Comparison of ENCODE assay signal across 22 cellular contexts in the genomic region with DNA sequence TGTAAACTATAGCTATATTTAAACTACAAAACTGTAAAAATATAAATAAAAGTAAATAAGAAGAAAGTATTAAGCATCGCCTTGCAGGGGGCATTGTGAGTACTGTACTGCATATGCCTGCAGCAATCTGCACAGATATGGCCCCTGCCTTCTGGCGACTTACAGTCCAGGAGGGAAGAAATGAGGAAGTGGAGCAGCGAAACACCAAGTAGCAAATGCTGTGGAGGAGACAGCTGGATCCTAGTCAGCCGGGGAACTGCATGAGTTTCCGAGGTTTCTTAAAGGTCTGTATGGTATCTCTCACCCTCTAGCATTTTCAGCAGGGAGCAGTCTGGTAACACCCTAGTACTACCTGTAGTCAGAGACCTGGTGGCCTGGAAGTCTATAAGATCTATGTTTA.
DNase-seq lines count a peak whose midpoint lies in the region; ATAC-seq, FAIRE-seq and TF ChIP-seq lines count a peak whose summit lies in the region.
"Had no signal": no experiment of that assay in that cellular context is flagged by ENCODE, and none has a peak within 500 bp of the region (broad histone marks: within the 10 kb centered on the region; RNA-seq: fewer than 3 reads in every experiment).

No MANE protein-coding gene starts in this region.

- peaks cover 3% of the 10 kb centered on the region for H3K9me3 Mint-ChIP-seq in glutamatergic neuron (ENCODE audit: unreplicated experiment)
- H3K9me3 Mint-ChIP-seq: CD8-positive, alpha-beta T cell; T-helper 1 cell treated with Interleukin-12 subunit alpha and Interleukin-12 subunit beta and Interleukin-4 antibody, amounts not matched to agents 30 μg/mL and 1 μg/mL, for 36 hours had no signal

- H3K27me3 ChIP-seq in K562 (ENCODE audit: control insufficient read depth in 2 of 2, insufficient read depth in 2 of 2, low read length in 2 of 2): no peaks in the 10 kb centered on the region; a peak in 1 of 5 replicates
- no peaks in the 10 kb centered on the region for H3K27me3 ChIP-seq in rectal smooth muscle tissue (ENCODE audit: control insufficient read depth, insufficient read depth, low read length)

- no peaks in the 10 kb centered on the region for H3K36me3 ChIP-seq in K562 (ENCODE audit: control insufficient read depth, insufficient read depth, low read length)
- H3K36me3 ChIP-seq in rectal smooth muscle tissue (ENCODE audit: control insufficient read depth, insufficient read depth, low read length): no peaks in the 10 kb centered on the region

- H3K9me1 ChIP-seq in K562 (ENCODE audit: control insufficient read depth, insufficient read depth, low read length): no peaks in the 10 kb centered on the region

- no peak overlapping the region for H3K27ac Mint-ChIP-seq in glutamatergic neuron (ENCODE audit: unreplicated experiment)
- H3K27ac Mint-ChIP-seq: B cell; CD8-positive, alpha-beta T cell; T-helper 1 cell treated with Interleukin-12 subunit alpha and Interleukin-12 subunit beta and Interleukin-4 antibody, amounts not matched to agents 30 μg/mL and 1 μg/mL, for 36 hours had no signal

- no peaks in the 10 kb centered on the region for H3K9me3 ChIP-seq in K562 (replicated peaks; ENCODE audit: control insufficient read depth, insufficient read depth, low read depth, low read length)

- peaks cover 3% of the 10 kb centered on the region for H3K27me3 Mint-ChIP-seq in glutamatergic neuron (ENCODE audit: unreplicated experiment)

- no TSS peak for BruUV-seq in K562 (replicated peaks; lab: Mats Ljungman, UMichigan)

- no peak for TF ChIP-seq EP300 in K562 (IDR thresholded peaks at IDR 0.05; ENCODE audit: low read length)

- no peak for FAIRE-seq in GM12891 (lab: Jason Lieb, UNC)
- FAIRE-seq in K562 (lab: Jason Lieb, UNC): no peak
- FAIRE-seq: GM18507, H54, HepG2 had no signal

- H3K4me2 ChIP-seq in K562 (ENCODE audit: insufficient read depth, low read length): no peak overlapping the region
- H3K4me2 ChIP-seq: PC-9, SK-N-SH had no signal

- no peaks in the 10 kb centered on the region for H3K79me2 ChIP-seq in K562 (ENCODE audit: control insufficient read depth, insufficient read depth, low read length)

- H3K4me3 Mint-ChIP-seq in glutamatergic neuron (ENCODE audit: unreplicated experiment): no peak overlapping the region
- H3K4me3 Mint-ChIP-seq: B cell; CD8-positive, alpha-beta T cell; T-helper 1 cell treated with Interleukin-12 subunit alpha and Interleukin-12 subunit beta and Interleukin-4 antibody, amounts not matched to agents 30 μg/mL and 1 μg/mL, for 36 hours had no signal

- no peak for TF ChIP-seq CTCF in K562 (IDR thresholded peaks at IDR 0.05 in 2 of 3, conservative IDR thresholded peaks at IDR 0.05 in 1 of 3; ENCODE audit: insufficient read depth in 2 of 3, low read depth in 1 of 3, low read length in 3 of 3)
- no peak for TF ChIP-seq CTCF in glutamatergic neuron (IDR thresholded peaks at IDR 0.05; ENCODE audit: partially characterized antibody, unreplicated experiment)

- no peak overlapping the region for H3K9ac ChIP-seq in K562 (ENCODE audit: insufficient read depth in 1 of 2, low read depth in 2 of 2, low read length in 2 of 2)
- no peak overlapping the region for H3K9ac ChIP-seq in rectal smooth muscle tissue (ENCODE audit: low read length)
- H3K9ac ChIP-seq: SK-N-SH had no signal

- ATAC-seq in K562 (no peak), GM21619 (IDR thresholded peaks at IDR 0.05; ENCODE audit: unreplicated experiment) (no peak)
- ATAC-seq: CD8-positive, alpha-beta T cell; HepG2 had no signal

- POLR2A ChIA-PET in K562 (lab: Yijun Ruan, JAX): no interaction called here

- no peaks in the 10 kb centered on the region for H4K20me1 ChIP-seq in K562 (replicated peaks; ENCODE audit: control insufficient read depth, insufficient read depth, low read length)

- DNase-seq in GM12891 (ENCODE audit: insufficient read length, low spot score) (no peak), MV-4-11 (lab: John Stamatoyannopoulos, UW) (peak; percentile 56), K562 (ENCODE audit: extremely low read depth in 1 of 4, low spot score in 3 of 4) (no peak), glutamatergic neuron (no peak), AG08395 (ENCODE audit: low spot score) (no peak)
- DNase-seq in activated naive CD4-positive, alpha-beta T cell treated with Interleukin-2 at 50 U/mL for 16 hours: no peak
- DNase-seq: ACHN; CD8-positive, alpha-beta T cell; DMS79; NCI-H1436; NCI-H2029; NCI-H2171; NCI-H748 treated with DMSO at 0.1 percent for 48 hours; PC-9; SK-N-SH had no signal

- peaks cover 4% of the 10 kb centered on the region for H3K36me3 Mint-ChIP-seq in glutamatergic neuron (ENCODE audit: unreplicated experiment)
- H3K36me3 Mint-ChIP-seq: CD8-positive, alpha-beta T cell had no signal

- peaks cover 14% of the 10 kb centered on the region for H3K4me1 Mint-ChIP-seq in glutamatergic neuron (ENCODE audit: low read depth, unreplicated experiment)
- H3K4me1 Mint-ChIP-seq: B cell had no signal

- intact Hi-C loops in K562 (cut with micrococcal nuclease): no loop called here

- H3K27ac ChIP-seq in K562 (ENCODE audit: extremely low read depth, low read depth, low read length) (no peak overlapping the region), rectal smooth muscle tissue (ENCODE audit: low read depth, low read length) (peak overlapping the region; percentile 80)
- H3K27ac ChIP-seq: PC-9 had no signal

- TF ChIP-seq RAD21 in K562 (CRISPR knock-in tag; conservative IDR thresholded peaks at IDR 0.05 in 1 of 2, IDR thresholded peaks at IDR 0.05 in 1 of 2): no peak

- no peak overlapping the region for H2AFZ ChIP-seq in K562 (ENCODE audit: low read depth, low read length)
- H2AFZ ChIP-seq: PC-9 had no signal

- in situ Hi-C loops in K562 (cut with MboI): no loop called here

- TF ChIP-seq POLR2A in GM12891 (IDR thresholded peaks at IDR 0.05; ENCODE audit: low read depth, low read length) (no peak), K562 (conservative IDR thresholded peaks at IDR 0.05) (no peak)

- CTCF ChIA-PET in K562 (lab: Yijun Ruan, JAX; ENCODE audit: low intra/inter-chr PET ratio): no interaction called here

- H3K4me1 ChIP-seq in K562 (replicated peaks in 1 of 2; ENCODE audit: control insufficient read depth in 2 of 2, insufficient read depth in 2 of 2, low read length in 2 of 2) (no peaks in the 10 kb centered on the region), rectal smooth muscle tissue (ENCODE audit: control insufficient read depth, insufficient read depth, low read length) (peaks cover 24% of the 10 kb centered on the region)

- no peak overlapping the region for H3K4me3 ChIP-seq in K562
- no peak overlapping the region for H3K4me3 ChIP-seq in rectal smooth muscle tissue (ENCODE audit: low read length)
- H3K4me3 ChIP-seq: PC-9 had no signal

- WGBS in K562 (ENCODE audit: insufficient coverage, low coverage, missing lambda C conversion rate): 2% methylated on average over 5 of the region's 5 CpGs

TF ChIP-seq in GM12891, 5 proteins besides CTCF, POLR2A, EP300 and RAD21:
- no peak for TF ChIP-seq POU2F2 (IDR thresholded peaks at IDR 0.05; ENCODE audit: low read depth, low read length)
- peak; percentile 77 for TF ChIP-seq SPI1 (IDR thresholded peaks at IDR 0.05; ENCODE audit: low read depth, low read length)
- no peak for TF ChIP-seq PAX5 (IDR thresholded peaks at IDR 0.05; ENCODE audit: insufficient read depth, low read length, severe bottlenecking)
- TF ChIP-seq POLR2AphosphoS5 (IDR thresholded peaks at IDR 0.05; ENCODE audit: low read depth, low read length): no peak

TF ChIP-seq in K562, 482 proteins besides CTCF, POLR2A, EP300 and RAD21:
- TF ChIP-seq PHF8 (IDR thresholded peaks at IDR 0.05; ENCODE audit: borderline replicate concordance, low read length) (no peak), SPI1 (IDR thresholded peaks at IDR 0.05; ENCODE audit: borderline replicate concordance, low read depth, low read length) (peak; percentile 88), FOXA1 (IDR thresholded peaks at IDR 0.05; ENCODE audit: borderline replicate concordance) (no peak), ERF (CRISPR knock-in tag; IDR thresholded peaks at IDR 0.05) (no peak)
TF ChIP-seq in K562: peak in this region for 1.
